1 cellular context compared by ENCODE assay signal in genomic region chr18:26134110-26134509, GRCh38.
TF ChIP-seq lines count a peak whose summit lies in the region.

No MANE protein-coding gene starts in this region.

TF ChIP-seq in GM23338, 12 proteins besides CTCF, POLR2A, EP300 and RAD21:
- TF ChIP-seq ZNF114 (CRISPR knock-in tag; IDR thresholded peaks at IDR 0.05) (no peak), JUNB (IDR thresholded peaks at IDR 0.05; ENCODE audit: unreplicated experiment) (no peak), STAT1 (IDR thresholded peaks at IDR 0.05; ENCODE audit: unreplicated experiment) (no peak), ZNF331 (CRISPR knock-in tag; IDR thresholded peaks at IDR 0.05; ENCODE audit: low read depth) (no peak), EZH2phosphoT487 (IDR thresholded peaks at IDR 0.05; ENCODE audit: unreplicated experiment) (no peak), ETS1 (IDR thresholded peaks at IDR 0.05) (no peak), POLR2AphosphoS5 (IDR thresholded peaks at IDR 0.05; ENCODE audit: low read depth) (no peak), NANOG (IDR thresholded peaks at IDR 0.05; ENCODE audit: borderline replicate concordance) (no peak), CREB1 (CRISPR knock-in tag; IDR thresholded peaks at IDR 0.05; ENCODE audit: low read depth) (no peak), EZH2 (IDR thresholded peaks at IDR 0.05; ENCODE audit: low read depth, unreplicated experiment) (no peak), REST (IDR thresholded peaks at IDR 0.05; ENCODE audit: unreplicated experiment) (no peak), ZNF462 (CRISPR knock-in tag; IDR thresholded peaks at IDR 0.05) (no peak)
